ENCODE assay signal across 29 cellular contexts in genomic region chr4:80116516-80116915, GRCh38.
"Had no signal": no experiment of that assay in that cellular context is flagged by ENCODE, and none has a peak within 500 bp of the region (broad histone marks: within the 10 kb centered on the region; RNA-seq: fewer than 3 reads in every experiment).

No MANE protein-coding gene starts in this region.

- H3K9me3 ChIP-seq: testis, thyroid gland, transverse colon, upper lobe of right lung, uterus, vagina had no signal

- H3K27me3 ChIP-seq: stomach, suprapubic skin, testis, thyroid gland, tibial artery, tibial nerve, transverse colon, upper lobe of left lung, upper lobe of right lung, uterus, vagina had no signal

- H3K4me3 ChIP-seq: stomach, suprapubic skin, testis, thoracic aorta, thyroid gland, tibial artery, tibial nerve, transverse colon, upper lobe of left lung, upper lobe of right lung, uterus, vagina had no signal

- H3K4me1 Mint-ChIP-seq: stimulated activated effector memory CD8-positive, alpha-beta T cell treated with anti-CD3 and anti-CD28 coated beads, Interleukin-12 subunit alpha, Interleukin-12 subunit beta, amount 100 ng/mL, for 72 hours; stimulated activated memory B cell treated with anti-CD40 and anti-IgM and Interleukin-4, amounts not matched to agents 10 μg/mL and 1 μg/mL and 100 μg/mL, for 72 hours; stimulated activated naive CD8-positive, alpha-beta T cell treated with anti-CD3 and anti-CD28 coated beads, Interleukin-15, amount 100 ng/mL, for 72 hours had no signal

- H3K4me3 Mint-ChIP-seq: stimulated activated effector memory CD8-positive, alpha-beta T cell treated with anti-CD3 and anti-CD28 coated beads, Interleukin-12 subunit alpha, Interleukin-12 subunit beta, amount 100 ng/mL, for 72 hours; stimulated activated memory B cell treated with anti-CD40 and anti-IgM and Interleukin-4, amounts not matched to agents 10 μg/mL and 1 μg/mL and 100 μg/mL, for 72 hours; stimulated activated naive B cell treated with anti-CD40 and anti-IgM and Interleukin-4, amounts not matched to agents 10 μg/mL and 1 μg/mL and 100 μg/mL, for 72 hours; stimulated activated naive CD8-positive, alpha-beta T cell treated with anti-CD3 and anti-CD28 coated beads, Interleukin-15, amount 100 ng/mL, for 72 hours; stimulated activated naive CD8-positive, alpha-beta T cell treated with anti-CD3 and anti-CD28 coated beads, Interleukin-15, Interleukin-2, amounts not matched to agents 100 ng/mL and 50 ng/mL, for 24 hours; type B pancreatic cell had no signal

- H3K27ac ChIP-seq: stomach, suprapubic skin, testis, thoracic aorta, thyroid gland, tibial artery, tibial nerve, transverse colon, upper lobe of left lung, upper lobe of right lung, uterus, vagina had no signal

- H3K27me3 Mint-ChIP-seq: stimulated activated naive CD8-positive, alpha-beta T cell treated with anti-CD3 and anti-CD28 coated beads, Interleukin-15, Interleukin-2, amounts not matched to agents 100 ng/mL and 50 ng/mL, for 24 hours had no signal

- ATAC-seq: stimulated activated effector memory CD8-positive, alpha-beta T cell treated with anti-CD3 and anti-CD28 coated beads, Interleukin-12 subunit alpha, Interleukin-12 subunit beta, amount 100 ng/mL, for 72 hours; stimulated activated memory B cell treated with anti-CD40 and anti-IgM and Interleukin-4, amounts not matched to agents 10 μg/mL and 1 μg/mL and 100 μg/mL, for 72 hours; stimulated activated naive B cell treated with anti-CD40 and anti-IgM and Interleukin-4, amounts not matched to agents 10 μg/mL and 1 μg/mL and 100 μg/mL, for 72 hours; stimulated activated naive CD8-positive, alpha-beta T cell treated with anti-CD3 and anti-CD28 coated beads, Interleukin-15, amount 100 ng/mL, for 72 hours; stimulated activated naive CD8-positive, alpha-beta T cell treated with anti-CD3 and anti-CD28 coated beads, Interleukin-15, Interleukin-2, amounts not matched to agents 100 U/mL and 50 U/mL, for 24 hours; upper lobe of right lung had no signal

- DNase-seq: stimulated activated CD4-positive, alpha-beta T cell treated with anti-CD3 and anti-CD28 coated beads, Interleukin-2, amount 100 ng/mL, for 48 hours; stimulated activated CD4-positive, alpha-beta T cell treated with anti-CD3 and anti-CD28 coated beads, Interleukin-4, amount 100 ng/mL, for 1 hour; stimulated activated CD4-positive, alpha-beta T cell treated with anti-CD3 and anti-CD28 coated beads, Interleukin-4, amount 100 ng/mL, for 24 hours; stimulated activated CD4-positive, alpha-beta T cell treated with anti-CD3 and anti-CD28 coated beads, Interleukin-4, amount 100 ng/mL, for 4 hours; stimulated activated CD8-positive, alpha-beta memory T cell treated with anti-CD3 and anti-CD28 coated beads, Interleukin-4, amount 100 ng/mL, for 48 hours; stimulated activated naive B cell treated with anti-CD40 and anti-IgM and Interleukin-4, amounts not matched to agents 10 μg/mL and 1 μg/mL and 100 μg/mL, for 72 hours; stimulated activated naive CD4-positive, alpha-beta T cell; stimulated activated naive CD4-positive, alpha-beta T cell treated with Interleukin-2 at 50 U/mL for 16 hours; stimulated activated naive CD8-positive, alpha-beta T cell treated with anti-CD3 and anti-CD28 coated beads, Interleukin-15, amount 100 ng/mL, for 72 hours; stimulated activated naive CD8-positive, alpha-beta T cell treated with anti-CD3 and anti-CD28 coated beads, Interleukin-15, Interleukin-2, amounts not matched to agents 100 U/mL and 50 U/mL, for 24 hours; stomach; substantia nigra; testis; thyroid gland; tibial artery; transverse colon; trophoblast cell; upper lobe of left lung; upper lobe of right lung; uterus had no signal

- H3K36me3 Mint-ChIP-seq: stimulated activated effector memory CD8-positive, alpha-beta T cell treated with anti-CD3 and anti-CD28 coated beads, Interleukin-12 subunit alpha, Interleukin-12 subunit beta, amount 100 ng/mL, for 72 hours; type B pancreatic cell had no signal

- H3K9me3 Mint-ChIP-seq: stimulated activated naive CD8-positive, alpha-beta T cell treated with anti-CD3 and anti-CD28 coated beads, Interleukin-15, Interleukin-2, amounts not matched to agents 100 ng/mL and 50 ng/mL, for 24 hours had no signal

- H3K36me3 ChIP-seq: stomach, suprapubic skin, thoracic aorta, thyroid gland, tibial artery, tibial nerve, transverse colon, upper lobe of left lung, upper lobe of right lung, uterus, vagina had no signal

- FAIRE-seq: urothelium cell line had no signal

- H3K4me1 ChIP-seq: stomach, suprapubic skin, testis, thyroid gland, tibial artery, transverse colon, upper lobe of left lung, upper lobe of right lung, uterus, vagina had no signal

- H3K27ac Mint-ChIP-seq: stimulated activated effector memory CD8-positive, alpha-beta T cell treated with anti-CD3 and anti-CD28 coated beads, Interleukin-12 subunit alpha, Interleukin-12 subunit beta, amount 100 ng/mL, for 72 hours; stimulated activated memory B cell treated with anti-CD40 and anti-IgM and Interleukin-4, amounts not matched to agents 10 μg/mL and 1 μg/mL and 100 μg/mL, for 72 hours; stimulated activated naive B cell treated with anti-CD40 and anti-IgM and Interleukin-4, amounts not matched to agents 10 μg/mL and 1 μg/mL and 100 μg/mL, for 72 hours; stimulated activated naive CD8-positive, alpha-beta T cell treated with anti-CD3 and anti-CD28 coated beads, Interleukin-15, amount 100 ng/mL, for 72 hours; stimulated activated naive CD8-positive, alpha-beta T cell treated with anti-CD3 and anti-CD28 coated beads, Interleukin-15, Interleukin-2, amounts not matched to agents 100 ng/mL and 50 ng/mL, for 24 hours; type B pancreatic cell had no signal
